Comparison of ENCODE assay signal across 16 cellular contexts in the genomic region with DNA sequence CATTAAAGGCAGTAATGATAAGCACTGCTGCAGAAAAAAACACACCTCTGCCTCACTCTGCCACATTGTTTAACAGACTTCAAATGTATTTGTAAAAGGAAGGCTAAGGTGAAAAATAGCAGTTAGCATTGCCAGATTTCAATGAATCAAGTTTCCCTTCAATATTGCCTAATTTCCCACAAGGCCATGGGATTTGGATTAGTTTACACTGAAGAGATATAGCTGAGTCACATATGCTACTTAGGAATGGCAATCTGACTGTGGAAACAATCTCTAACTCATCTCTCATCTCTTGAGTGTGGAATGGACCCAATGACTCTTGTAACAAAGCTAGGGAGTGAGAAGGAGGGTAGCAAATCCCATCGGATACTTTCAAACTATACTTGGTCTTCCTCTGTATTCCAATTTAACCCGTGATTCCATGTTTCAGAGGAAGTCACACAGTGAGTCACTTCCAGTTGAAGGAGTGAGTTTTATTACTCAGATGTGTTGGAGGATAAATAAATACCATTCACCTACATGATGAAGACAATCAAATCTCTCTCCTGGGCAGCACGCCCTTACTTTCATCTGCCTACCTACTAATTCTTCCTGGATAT. TPM values are rescaled to one million over a fixed set of nuclear protein-coding genes. Genes with fewer than 3 reads are reported as not detected.
DNase-seq lines count a peak whose midpoint lies in the region; TF ChIP-seq lines count a peak whose summit lies in the region.
"Had no signal": no experiment of that assay in that cellular context is flagged by ENCODE, and none has a peak within 500 bp of the region (broad histone marks: within the 10 kb centered on the region; RNA-seq: fewer than 3 reads in every experiment).

No MANE protein-coding gene starts in this region.

- peak; percentile 29 for DNase-seq in AG08395 (ENCODE audit: low spot score)
- peak in 1 of 2 experiments; percentile 74 for DNase-seq in PC-9
- peak; percentile 86 to 91 for DNase-seq in lung microvascular endothelial cell (ENCODE audit: low read depth in 2 of 2)
- DNase-seq in activated CD4-positive, alpha-beta memory T cell treated with anti-CD3 and anti-CD28 coated beads, Interleukin-2, amount 10 ng/mL, durations not matched to agents 7 days and 5 days: no peak
- no peak for DNase-seq in activated T-cell treated with anti-CD3 and anti-CD28 coated beads, Interleukin-2, amount 50 U/mL, for 24 hours
- no peak for DNase-seq in activated CD4-positive, alpha-beta T cell treated with anti-CD3 and anti-CD28 coated beads for 1 hour
- no peak for DNase-seq in stimulated activated naive CD4-positive, alpha-beta T cell treated with Interleukin-2 at 50 U/mL for 16 hours (lab: John Stamatoyannopoulos, UW)
- DNase-seq: cerebellar nuclear complex; GF-D8; hypothalamus; NCI-H2171 treated with DMSO at 0.1 percent for 48 hours; stimulated activated CD4-positive, alpha-beta T cell treated with anti-CD3 and anti-CD28 coated beads, Interleukin-12 subunit alpha, Interleukin-12 subunit beta, amount 100 ng/mL, for 4 hours had no signal

- H3K36me3 ChIP-seq in PC-9 (ENCODE audit: low read depth) (no peaks in the 10 kb centered on the region), endocrine pancreas (ENCODE audit: control insufficient read depth, insufficient read depth, low read length) (no peaks in the 10 kb centered on the region)

- no peaks in the 10 kb centered on the region for H4K20me1 ChIP-seq in PC-9 (ENCODE audit: insufficient read depth)

- H3K4me1 ChIP-seq in PC-9 (replicated peaks; ENCODE audit: insufficient read depth): peaks cover 47% of the 10 kb centered on the region
- peaks cover 42% of the 10 kb centered on the region for H3K4me1 ChIP-seq in endocrine pancreas (ENCODE audit: control insufficient read depth, insufficient read depth, low read length)

- H3K4me2 ChIP-seq in PC-9: peak overlapping the region; percentile 48
- H3K4me2 ChIP-seq: KMS-11 had no signal

- H3K27me3 ChIP-seq in PC-9 (ENCODE audit: insufficient read depth, low read depth) (no peaks in the 10 kb centered on the region), endocrine pancreas (ENCODE audit: control insufficient read depth, insufficient read depth, low read length) (no peaks in the 10 kb centered on the region)

- H3K4me3 Mint-ChIP-seq in activated CD4-positive, alpha-beta memory T cell treated with anti-CD3 and anti-CD28 coated beads, Interleukin-2, amount 10 ng/mL, durations not matched to agents 7 days and 5 days: no peak overlapping the region
- H3K4me3 Mint-ChIP-seq in activated T-cell treated with anti-CD3 and anti-CD28 coated beads, Interleukin-2, amount 50 U/mL, for 24 hours: no peak overlapping the region
- H3K4me3 Mint-ChIP-seq: GM23338, WTC11 had no signal

- BruUV-seq in PC-9 (replicated peaks; lab: Mats Ljungman, UMichigan): no TSS peak

- peaks cover 23% of the 10 kb centered on the region; the same call in 1 of the 2 replicates for H3F3A ChIP-seq in PC-9 (ENCODE audit: insufficient read depth, low read depth)

- TF ChIP-seq CTCF in PC-9 (conservative IDR thresholded peaks at IDR 0.05): no peak

- peak overlapping the region; percentile 49; the same call in 1 of the 2 replicates for H2AFZ ChIP-seq in PC-9
- H2AFZ ChIP-seq: GM23338 had no signal

- H3K27ac Mint-ChIP-seq in activated CD4-positive, alpha-beta memory T cell treated with anti-CD3 and anti-CD28 coated beads, Interleukin-2, amount 10 ng/mL, durations not matched to agents 7 days and 5 days: no peak overlapping the region
- H3K27ac Mint-ChIP-seq in activated T-cell treated with anti-CD3 and anti-CD28 coated beads, Interleukin-2, amount 50 U/mL, for 24 hours: no peak overlapping the region

- peaks cover 5% of the 10 kb centered on the region for H3K4me1 Mint-ChIP-seq in activated CD4-positive, alpha-beta memory T cell treated with anti-CD3 and anti-CD28 coated beads, Interleukin-2, amount 10 ng/mL, durations not matched to agents 7 days and 5 days
- H3K4me1 Mint-ChIP-seq in activated T-cell treated with anti-CD3 and anti-CD28 coated beads, Interleukin-2, amount 50 U/mL, for 24 hours (ENCODE audit: low read depth): peaks cover 6% of the 10 kb centered on the region

- peak overlapping the region; percentile 89 for H3K27ac ChIP-seq in PC-9
- H3K27ac ChIP-seq: KMS-11 had no signal

- H3K9me3 ChIP-seq in PC-9 (ENCODE audit: insufficient read depth, low read depth) (no peaks in the 10 kb centered on the region), endocrine pancreas (ENCODE audit: control insufficient read depth, low read length) (no peaks in the 10 kb centered on the region)

- POLR2A ChIA-PET in PC-9 (lab: Charles Lee; ENCODE audit: unreplicated experiment): interaction anchor here (0.7 kb wide), 1 partner anchor 760 kb away, joined by 8 read pairs; no protein-coding TSS in a partner anchor
- POLR2A ChIA-PET in activated CD4-positive, alpha-beta memory T cell treated with anti-CD3 and anti-CD28 coated beads, Interleukin-2, amount 10 ng/mL, durations not matched to agents 7 days and 5 days (lab: Charles Lee): no interaction called here

- CTCF ChIA-PET in PC-9 (lab: Charles Lee): no interaction called here
- CTCF ChIA-PET in activated CD4-positive, alpha-beta memory T cell treated with anti-CD3 and anti-CD28 coated beads, Interleukin-2, amount 10 ng/mL, durations not matched to agents 7 days and 5 days (lab: Charles Lee): interaction anchor here (1.1 kb wide), 1 partner anchor 21 kb away, joined by 3 read pairs; no protein-coding TSS in a partner anchor

- H3K27me3 Mint-ChIP-seq in activated CD4-positive, alpha-beta memory T cell treated with anti-CD3 and anti-CD28 coated beads, Interleukin-2, amount 10 ng/mL, durations not matched to agents 7 days and 5 days: peaks cover 56% of the 10 kb centered on the region
- H3K27me3 Mint-ChIP-seq in activated T-cell treated with anti-CD3 and anti-CD28 coated beads, Interleukin-2, amount 50 U/mL, for 24 hours: peaks cover 54% of the 10 kb centered on the region

- H3K79me2 ChIP-seq in PC-9 (ENCODE audit: low read depth): peaks cover 7% of the 10 kb centered on the region; the same call in 1 of the 2 replicates

- no peaks in the 10 kb centered on the region for H3K9me3 Mint-ChIP-seq in activated CD4-positive, alpha-beta memory T cell treated with anti-CD3 and anti-CD28 coated beads, Interleukin-2, amount 10 ng/mL, durations not matched to agents 7 days and 5 days
- no peaks in the 10 kb centered on the region for H3K9me3 Mint-ChIP-seq in activated T-cell treated with anti-CD3 and anti-CD28 coated beads, Interleukin-2, amount 50 U/mL, for 24 hours
- H3K9me3 Mint-ChIP-seq: GM23338, WTC11 had no signal

- H3K4me3 ChIP-seq in PC-9 (no peak overlapping the region), endocrine pancreas (ENCODE audit: control insufficient read depth, insufficient read depth, low read length) (peak overlapping the region; percentile 38)
- H3K4me3 ChIP-seq: GM23338 had no signal

- no peaks in the 10 kb centered on the region for H3K9me2 ChIP-seq in PC-9 (ENCODE audit: insufficient read depth)

- H3K36me3 Mint-ChIP-seq in activated CD4-positive, alpha-beta memory T cell treated with anti-CD3 and anti-CD28 coated beads, Interleukin-2, amount 10 ng/mL, durations not matched to agents 7 days and 5 days (ENCODE audit: low read depth): no peaks in the 10 kb centered on the region
- no peaks in the 10 kb centered on the region for H3K36me3 Mint-ChIP-seq in activated T-cell treated with anti-CD3 and anti-CD28 coated beads, Interleukin-2, amount 50 U/mL, for 24 hours (ENCODE audit: low read depth)
- H3K36me3 Mint-ChIP-seq: WTC11 had no signal

- no peak overlapping the region for H3K9ac ChIP-seq in endocrine pancreas (ENCODE audit: control insufficient read depth, insufficient read depth, low read length)
- H3K9ac ChIP-seq: KMS-11 had no signal

- intact Hi-C loops in PC-9 (cut with micrococcal nuclease; ENCODE audit: unreplicated experiment): no loop called here

RNA-seq across cellular contexts. Expression of gene B4GALT6, which starts 5.1 kb away (rescaled TPM):
- 3.0 and 5.3 TPM in 2 replicates for total RNA-seq in PC-9 (2021)
- total RNA-seq in lung microvascular endothelial cell: 4.4 and 5.4 TPM in 2 replicates
- 1 to 10 TPM in 1 of 2 experiments, under 1 TPM in 1; 0.91 to 1.2 TPM for total RNA-seq in activated CD4-positive, alpha-beta memory T cell treated with anti-CD3 and anti-CD28 coated beads, Interleukin-2, amount 10 ng/mL, durations not matched to agents 7 days and 5 days

Comparison
In these comparisons a context has a peak if more than half of its experiments do, and no peak if none do; other contexts are left out.
1. DNase-seq: peak in AG08395 (single experiment) and lung microvascular endothelial cell (2 of 2); none in activated CD4-positive, alpha-beta memory T cell treated with anti-CD3 and anti-CD28 coated beads, Interleukin-2, amount 10 ng/mL, durations not matched to agents 7 days and 5 days (single experiment), activated T-cell treated with anti-CD3 and anti-CD28 coated beads, Interleukin-2, amount 50 U/mL, for 24 hours (single experiment), activated CD4-positive, alpha-beta T cell treated with anti-CD3 and anti-CD28 coated beads for 1 hour (single experiment) and stimulated activated naive CD4-positive, alpha-beta T cell treated with Interleukin-2 at 50 U/mL for 16 hours (single experiment).